Comparison of ENCODE assay signal across 1 cellular context in the genomic region with DNA sequence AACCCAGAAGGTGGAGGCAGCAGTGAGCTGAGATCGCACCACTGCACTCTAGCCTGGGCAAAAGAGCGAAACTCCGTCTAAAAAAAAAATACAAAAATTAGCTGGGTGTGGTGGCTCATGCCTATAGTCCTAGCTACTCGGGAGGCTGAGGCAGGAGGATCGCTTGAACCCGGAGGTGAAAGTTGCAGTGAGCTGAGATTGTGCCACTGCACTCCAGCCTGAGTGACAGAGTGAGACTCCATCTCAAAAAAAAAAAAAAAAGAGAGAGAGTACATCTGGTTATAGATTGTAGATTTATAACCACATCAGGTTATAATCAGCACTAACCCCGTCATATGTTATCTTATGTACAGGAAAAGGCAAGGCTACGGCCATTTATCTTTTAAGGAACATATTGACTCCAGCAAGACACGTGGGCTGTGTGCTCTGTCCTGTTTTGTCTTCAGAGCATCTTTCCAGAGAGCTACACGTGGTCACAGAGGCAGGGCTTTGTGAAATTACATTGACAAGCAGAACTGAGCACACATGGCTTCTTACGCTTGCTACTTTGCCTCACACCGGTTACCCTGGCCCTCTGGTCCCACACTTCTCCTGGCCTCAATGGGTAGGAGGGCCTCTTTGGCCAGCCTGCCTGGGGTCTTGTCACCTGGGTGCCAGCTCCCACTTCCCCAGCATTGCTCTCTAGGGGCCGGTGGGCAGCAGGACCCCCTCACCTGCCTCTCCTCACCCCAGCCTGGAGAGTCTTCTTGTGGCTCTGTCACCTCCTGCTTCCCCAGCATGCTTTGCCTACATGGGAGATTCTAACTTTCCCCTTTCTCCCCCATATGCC.
TF ChIP-seq lines count a peak whose summit lies in the region.

No MANE protein-coding gene starts in this region.

TF ChIP-seq in K562, 482 proteins besides CTCF, POLR2A, EP300 and RAD21 (continued from another document and continues in another):
- TF ChIP-seq, protein P1, sequence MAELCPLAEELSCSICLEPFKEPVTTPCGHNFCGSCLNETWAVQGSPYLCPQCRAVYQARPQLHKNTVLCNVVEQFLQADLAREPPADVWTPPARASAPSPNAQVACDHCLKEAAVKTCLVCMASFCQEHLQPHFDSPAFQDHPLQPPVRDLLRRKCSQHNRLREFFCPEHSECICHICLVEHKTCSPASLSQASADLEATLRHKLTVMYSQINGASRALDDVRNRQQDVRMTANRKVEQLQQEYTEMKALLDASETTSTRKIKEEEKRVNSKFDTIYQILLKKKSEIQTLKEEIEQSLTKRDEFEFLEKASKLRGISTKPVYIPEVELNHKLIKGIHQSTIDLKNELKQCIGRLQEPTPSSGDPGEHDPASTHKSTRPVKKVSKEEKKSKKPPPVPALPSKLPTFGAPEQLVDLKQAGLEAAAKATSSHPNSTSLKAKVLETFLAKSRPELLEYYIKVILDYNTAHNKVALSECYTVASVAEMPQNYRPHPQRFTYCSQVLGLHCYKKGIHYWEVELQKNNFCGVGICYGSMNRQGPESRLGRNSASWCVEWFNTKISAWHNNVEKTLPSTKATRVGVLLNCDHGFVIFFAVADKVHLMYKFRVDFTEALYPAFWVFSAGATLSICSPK (IDR thresholded peaks at IDR 0.05; ENCODE audit: borderline replicate concordance): no peak
- TF ChIP-seq, protein P2, sequence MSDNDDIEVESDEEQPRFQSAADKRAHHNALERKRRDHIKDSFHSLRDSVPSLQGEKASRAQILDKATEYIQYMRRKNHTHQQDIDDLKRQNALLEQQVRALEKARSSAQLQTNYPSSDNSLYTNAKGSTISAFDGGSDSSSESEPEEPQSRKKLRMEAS (CRISPR knock-in tag; IDR thresholded peaks at IDR 0.05): peak; percentile 77
- no peak for TF ChIP-seq POLR2H (tag; IDR thresholded peaks at IDR 0.05; ENCODE audit: low read depth)
- TF ChIP-seq HMG20B (CRISPR knock-in tag; IDR thresholded peaks at IDR 0.05): no peak
- no peak for TF ChIP-seq MIER1 (IDR thresholded peaks at IDR 0.05; ENCODE audit: low read depth)
- TF ChIP-seq BCOR (IDR thresholded peaks at IDR 0.05): peak; percentile 78
- TF ChIP-seq, protein P3, sequence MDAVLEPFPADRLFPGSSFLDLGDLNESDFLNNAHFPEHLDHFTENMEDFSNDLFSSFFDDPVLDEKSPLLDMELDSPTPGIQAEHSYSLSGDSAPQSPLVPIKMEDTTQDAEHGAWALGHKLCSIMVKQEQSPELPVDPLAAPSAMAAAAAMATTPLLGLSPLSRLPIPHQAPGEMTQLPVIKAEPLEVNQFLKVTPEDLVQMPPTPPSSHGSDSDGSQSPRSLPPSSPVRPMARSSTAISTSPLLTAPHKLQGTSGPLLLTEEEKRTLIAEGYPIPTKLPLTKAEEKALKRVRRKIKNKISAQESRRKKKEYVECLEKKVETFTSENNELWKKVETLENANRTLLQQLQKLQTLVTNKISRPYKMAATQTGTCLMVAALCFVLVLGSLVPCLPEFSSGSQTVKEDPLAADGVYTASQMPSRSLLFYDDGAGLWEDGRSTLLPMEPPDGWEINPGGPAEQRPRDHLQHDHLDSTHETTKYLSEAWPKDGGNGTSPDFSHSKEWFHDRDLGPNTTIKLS (IDR thresholded peaks at IDR 0.05; ENCODE audit: borderline replicate concordance, low read depth): no peak
- TF ChIP-seq, protein P4, sequence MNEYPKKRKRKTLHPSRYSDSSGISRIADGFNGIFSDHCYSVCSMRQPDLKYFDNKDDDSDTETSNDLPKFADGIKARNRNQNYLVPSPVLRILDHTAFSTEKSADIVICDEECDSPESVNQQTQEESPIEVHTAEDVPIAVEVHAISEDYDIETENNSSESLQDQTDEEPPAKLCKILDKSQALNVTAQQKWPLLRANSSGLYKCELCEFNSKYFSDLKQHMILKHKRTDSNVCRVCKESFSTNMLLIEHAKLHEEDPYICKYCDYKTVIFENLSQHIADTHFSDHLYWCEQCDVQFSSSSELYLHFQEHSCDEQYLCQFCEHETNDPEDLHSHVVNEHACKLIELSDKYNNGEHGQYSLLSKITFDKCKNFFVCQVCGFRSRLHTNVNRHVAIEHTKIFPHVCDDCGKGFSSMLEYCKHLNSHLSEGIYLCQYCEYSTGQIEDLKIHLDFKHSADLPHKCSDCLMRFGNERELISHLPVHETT (CRISPR knock-in tag; conservative IDR thresholded peaks at IDR 0.05 in 1 of 2, IDR thresholded peaks at IDR 0.05 in 1 of 2): no peak
- TF ChIP-seq MEIS2 (IDR thresholded peaks at IDR 0.05; ENCODE audit: partially characterized antibody): peak; percentile 35
- no peak for TF ChIP-seq KDM4B (IDR thresholded peaks at IDR 0.05; ENCODE audit: borderline replicate concordance in 2 of 2, low read depth in 1 of 2)
- TF ChIP-seq KDM1A (IDR thresholded peaks at IDR 0.05): peak in 1 of 2 experiments; percentile 31; a peak in 1 of 4 replicates
- no peak for TF ChIP-seq ZNF316 (IDR thresholded peaks at IDR 0.05)
- no peak for TF ChIP-seq ZNF436 (CRISPR knock-in tag; IDR thresholded peaks at IDR 0.05)
- no peak for TF ChIP-seq ZNF431 (CRISPR knock-in tag; IDR thresholded peaks at IDR 0.05)
- TF ChIP-seq, protein P5, sequence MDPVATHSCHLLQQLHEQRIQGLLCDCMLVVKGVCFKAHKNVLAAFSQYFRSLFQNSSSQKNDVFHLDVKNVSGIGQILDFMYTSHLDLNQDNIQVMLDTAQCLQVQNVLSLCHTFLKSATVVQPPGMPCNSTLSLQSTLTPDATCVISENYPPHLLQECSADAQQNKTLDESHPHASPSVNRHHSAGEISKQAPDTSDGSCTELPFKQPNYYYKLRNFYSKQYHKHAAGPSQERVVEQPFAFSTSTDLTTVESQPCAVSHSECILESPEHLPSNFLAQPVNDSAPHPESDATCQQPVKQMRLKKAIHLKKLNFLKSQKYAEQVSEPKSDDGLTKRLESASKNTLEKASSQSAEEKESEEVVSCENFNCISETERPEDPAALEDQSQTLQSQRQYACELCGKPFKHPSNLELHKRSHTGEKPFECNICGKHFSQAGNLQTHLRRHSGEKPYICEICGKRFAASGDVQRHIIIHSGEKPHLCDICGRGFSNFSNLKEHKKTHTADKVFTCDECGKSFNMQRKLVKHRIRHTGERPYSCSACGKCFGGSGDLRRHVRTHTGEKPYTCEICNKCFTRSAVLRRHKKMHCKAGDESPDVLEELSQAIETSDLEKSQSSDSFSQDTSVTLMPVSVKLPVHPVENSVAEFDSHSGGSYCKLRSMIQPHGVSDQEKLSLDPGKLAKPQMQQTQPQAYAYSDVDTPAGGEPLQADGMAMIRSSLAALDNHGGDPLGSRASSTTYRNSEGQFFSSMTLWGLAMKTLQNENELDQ (CRISPR knock-in tag; IDR thresholded peaks at IDR 0.05; ENCODE audit: borderline replicate concordance): no peak
- TF ChIP-seq, protein P6, sequence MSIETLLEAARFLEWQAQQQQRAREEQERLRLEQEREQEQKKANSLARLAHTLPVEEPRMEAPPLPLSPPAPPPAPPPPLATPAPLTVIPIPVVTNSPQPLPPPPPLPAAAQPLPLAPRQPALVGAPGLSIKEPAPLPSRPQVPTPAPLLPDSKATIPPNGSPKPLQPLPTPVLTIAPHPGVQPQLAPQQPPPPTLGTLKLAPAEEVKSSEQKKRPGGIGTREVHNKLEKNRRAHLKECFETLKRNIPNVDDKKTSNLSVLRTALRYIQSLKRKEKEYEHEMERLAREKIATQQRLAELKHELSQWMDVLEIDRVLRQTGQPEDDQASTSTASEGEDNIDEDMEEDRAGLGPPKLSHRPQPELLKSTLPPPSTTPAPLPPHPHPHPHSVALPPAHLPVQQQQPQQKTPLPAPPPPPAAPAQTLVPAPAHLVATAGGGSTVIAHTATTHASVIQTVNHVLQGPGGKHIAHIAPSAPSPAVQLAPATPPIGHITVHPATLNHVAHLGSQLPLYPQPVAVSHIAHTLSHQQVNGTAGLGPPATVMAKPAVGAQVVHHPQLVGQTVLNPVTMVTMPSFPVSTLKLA (conservative IDR thresholded peaks at IDR 0.05): peak; percentile 91 to 95
- TF ChIP-seq, protein P7, sequence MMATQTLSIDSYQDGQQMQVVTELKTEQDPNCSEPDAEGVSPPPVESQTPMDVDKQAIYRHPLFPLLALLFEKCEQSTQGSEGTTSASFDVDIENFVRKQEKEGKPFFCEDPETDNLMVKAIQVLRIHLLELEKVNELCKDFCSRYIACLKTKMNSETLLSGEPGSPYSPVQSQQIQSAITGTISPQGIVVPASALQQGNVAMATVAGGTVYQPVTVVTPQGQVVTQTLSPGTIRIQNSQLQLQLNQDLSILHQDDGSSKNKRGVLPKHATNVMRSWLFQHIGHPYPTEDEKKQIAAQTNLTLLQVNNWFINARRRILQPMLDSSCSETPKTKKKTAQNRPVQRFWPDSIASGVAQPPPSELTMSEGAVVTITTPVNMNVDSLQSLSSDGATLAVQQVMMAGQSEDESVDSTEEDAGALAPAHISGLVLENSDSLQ (IDR thresholded peaks at IDR 0.05): peak; percentile 53
- TF ChIP-seq CBFA2T3 (IDR thresholded peaks at IDR 0.05): peak; percentile 84
- TF ChIP-seq, protein P8, sequence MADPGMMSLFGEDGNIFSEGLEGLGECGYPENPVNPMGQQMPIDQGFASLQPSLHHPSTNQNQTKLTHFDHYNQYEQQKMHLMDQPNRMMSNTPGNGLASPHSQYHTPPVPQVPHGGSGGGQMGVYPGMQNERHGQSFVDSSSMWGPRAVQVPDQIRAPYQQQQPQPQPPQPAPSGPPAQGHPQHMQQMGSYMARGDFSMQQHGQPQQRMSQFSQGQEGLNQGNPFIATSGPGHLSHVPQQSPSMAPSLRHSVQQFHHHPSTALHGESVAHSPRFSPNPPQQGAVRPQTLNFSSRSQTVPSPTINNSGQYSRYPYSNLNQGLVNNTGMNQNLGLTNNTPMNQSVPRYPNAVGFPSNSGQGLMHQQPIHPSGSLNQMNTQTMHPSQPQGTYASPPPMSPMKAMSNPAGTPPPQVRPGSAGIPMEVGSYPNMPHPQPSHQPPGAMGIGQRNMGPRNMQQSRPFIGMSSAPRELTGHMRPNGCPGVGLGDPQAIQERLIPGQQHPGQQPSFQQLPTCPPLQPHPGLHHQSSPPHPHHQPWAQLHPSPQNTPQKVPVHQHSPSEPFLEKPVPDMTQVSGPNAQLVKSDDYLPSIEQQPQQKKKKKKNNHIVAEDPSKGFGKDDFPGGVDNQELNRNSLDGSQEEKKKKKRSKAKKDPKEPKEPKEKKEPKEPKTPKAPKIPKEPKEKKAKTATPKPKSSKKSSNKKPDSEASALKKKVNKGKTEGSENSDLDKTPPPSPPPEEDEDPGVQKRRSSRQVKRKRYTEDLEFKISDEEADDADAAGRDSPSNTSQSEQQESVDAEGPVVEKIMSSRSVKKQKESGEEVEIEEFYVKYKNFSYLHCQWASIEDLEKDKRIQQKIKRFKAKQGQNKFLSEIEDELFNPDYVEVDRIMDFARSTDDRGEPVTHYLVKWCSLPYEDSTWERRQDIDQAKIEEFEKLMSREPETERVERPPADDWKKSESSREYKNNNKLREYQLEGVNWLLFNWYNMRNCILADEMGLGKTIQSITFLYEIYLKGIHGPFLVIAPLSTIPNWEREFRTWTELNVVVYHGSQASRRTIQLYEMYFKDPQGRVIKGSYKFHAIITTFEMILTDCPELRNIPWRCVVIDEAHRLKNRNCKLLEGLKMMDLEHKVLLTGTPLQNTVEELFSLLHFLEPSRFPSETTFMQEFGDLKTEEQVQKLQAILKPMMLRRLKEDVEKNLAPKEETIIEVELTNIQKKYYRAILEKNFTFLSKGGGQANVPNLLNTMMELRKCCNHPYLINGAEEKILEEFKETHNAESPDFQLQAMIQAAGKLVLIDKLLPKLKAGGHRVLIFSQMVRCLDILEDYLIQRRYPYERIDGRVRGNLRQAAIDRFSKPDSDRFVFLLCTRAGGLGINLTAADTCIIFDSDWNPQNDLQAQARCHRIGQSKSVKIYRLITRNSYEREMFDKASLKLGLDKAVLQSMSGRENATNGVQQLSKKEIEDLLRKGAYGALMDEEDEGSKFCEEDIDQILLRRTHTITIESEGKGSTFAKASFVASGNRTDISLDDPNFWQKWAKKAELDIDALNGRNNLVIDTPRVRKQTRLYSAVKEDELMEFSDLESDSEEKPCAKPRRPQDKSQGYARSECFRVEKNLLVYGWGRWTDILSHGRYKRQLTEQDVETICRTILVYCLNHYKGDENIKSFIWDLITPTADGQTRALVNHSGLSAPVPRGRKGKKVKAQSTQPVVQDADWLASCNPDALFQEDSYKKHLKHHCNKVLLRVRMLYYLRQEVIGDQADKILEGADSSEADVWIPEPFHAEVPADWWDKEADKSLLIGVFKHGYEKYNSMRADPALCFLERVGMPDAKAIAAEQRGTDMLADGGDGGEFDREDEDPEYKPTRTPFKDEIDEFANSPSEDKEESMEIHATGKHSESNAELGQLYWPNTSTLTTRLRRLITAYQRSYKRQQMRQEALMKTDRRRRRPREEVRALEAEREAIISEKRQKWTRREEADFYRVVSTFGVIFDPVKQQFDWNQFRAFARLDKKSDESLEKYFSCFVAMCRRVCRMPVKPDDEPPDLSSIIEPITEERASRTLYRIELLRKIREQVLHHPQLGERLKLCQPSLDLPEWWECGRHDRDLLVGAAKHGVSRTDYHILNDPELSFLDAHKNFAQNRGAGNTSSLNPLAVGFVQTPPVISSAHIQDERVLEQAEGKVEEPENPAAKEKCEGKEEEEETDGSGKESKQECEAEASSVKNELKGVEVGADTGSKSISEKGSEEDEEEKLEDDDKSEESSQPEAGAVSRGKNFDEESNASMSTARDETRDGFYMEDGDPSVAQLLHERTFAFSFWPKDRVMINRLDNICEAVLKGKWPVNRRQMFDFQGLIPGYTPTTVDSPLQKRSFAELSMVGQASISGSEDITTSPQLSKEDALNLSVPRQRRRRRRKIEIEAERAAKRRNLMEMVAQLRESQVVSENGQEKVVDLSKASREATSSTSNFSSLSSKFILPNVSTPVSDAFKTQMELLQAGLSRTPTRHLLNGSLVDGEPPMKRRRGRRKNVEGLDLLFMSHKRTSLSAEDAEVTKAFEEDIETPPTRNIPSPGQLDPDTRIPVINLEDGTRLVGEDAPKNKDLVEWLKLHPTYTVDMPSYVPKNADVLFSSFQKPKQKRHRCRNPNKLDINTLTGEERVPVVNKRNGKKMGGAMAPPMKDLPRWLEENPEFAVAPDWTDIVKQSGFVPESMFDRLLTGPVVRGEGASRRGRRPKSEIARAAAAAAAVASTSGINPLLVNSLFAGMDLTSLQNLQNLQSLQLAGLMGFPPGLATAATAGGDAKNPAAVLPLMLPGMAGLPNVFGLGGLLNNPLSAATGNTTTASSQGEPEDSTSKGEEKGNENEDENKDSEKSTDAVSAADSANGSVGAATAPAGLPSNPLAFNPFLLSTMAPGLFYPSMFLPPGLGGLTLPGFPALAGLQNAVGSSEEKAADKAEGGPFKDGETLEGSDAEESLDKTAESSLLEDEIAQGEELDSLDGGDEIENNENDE (IDR thresholded peaks at IDR 0.05; ENCODE audit: low read depth, low read length): no peak
- TF ChIP-seq, protein P9, sequence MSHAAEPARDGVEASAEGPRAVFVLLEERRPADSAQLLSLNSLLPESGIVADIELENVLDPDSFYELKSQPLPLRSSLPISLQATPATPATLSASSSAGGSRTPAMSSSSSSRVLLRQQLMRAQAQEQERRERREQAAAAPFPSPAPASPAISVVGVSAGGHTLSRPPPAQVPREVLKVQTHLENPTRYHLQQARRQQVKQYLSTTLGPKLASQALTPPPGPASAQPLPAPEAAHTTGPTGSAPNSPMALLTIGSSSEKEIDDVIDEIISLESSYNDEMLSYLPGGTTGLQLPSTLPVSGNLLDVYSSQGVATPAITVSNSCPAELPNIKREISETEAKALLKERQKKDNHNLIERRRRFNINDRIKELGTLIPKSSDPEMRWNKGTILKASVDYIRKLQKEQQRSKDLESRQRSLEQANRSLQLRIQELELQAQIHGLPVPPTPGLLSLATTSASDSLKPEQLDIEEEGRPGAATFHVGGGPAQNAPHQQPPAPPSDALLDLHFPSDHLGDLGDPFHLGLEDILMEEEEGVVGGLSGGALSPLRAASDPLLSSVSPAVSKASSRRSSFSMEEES (CRISPR knock-in tag; IDR thresholded peaks at IDR 0.05): no peak
- TF ChIP-seq ZNF830 (CRISPR knock-in tag; IDR thresholded peaks at IDR 0.05): no peak
- TF ChIP-seq GATA2 (CRISPR knock-in tag; IDR thresholded peaks at IDR 0.05): 0 out of 2 replicates have a peak, but pooled peaks have one; percentile 10
- no peak for TF ChIP-seq ILF3 (IDR thresholded peaks at IDR 0.05; ENCODE audit: borderline replicate concordance)
- TF ChIP-seq TCF7 (IDR thresholded peaks at IDR 0.05; ENCODE audit: borderline replicate concordance): no peak
